ENCODE assay signal across 8 cellular contexts in genomic region chr1:161068306-161069200, GRCh38. TPM values are rescaled to one million over a fixed set of nuclear protein-coding genes. Genes with fewer than 3 reads are reported as not detected.
DNase-seq lines count a peak whose midpoint lies in the region; ATAC-seq, FAIRE-seq and TF ChIP-seq lines count a peak whose summit lies in the region.

No MANE protein-coding gene starts in this region.

- TF ChIP-seq CTCF in upper lobe of right lung (IDR thresholded peaks at IDR 0.05), result no peak
- no peak for TF ChIP-seq CTCF in PC-9 (conservative IDR thresholded peaks at IDR 0.05)

- CTCF ChIA-PET in PC-9 (lab: Charles Lee), result interaction anchor here (0.6 to 0.9 kb wide), 3 partner anchors 27 to 71 kb away, joined by 3 read pairs; no protein-coding TSS in a partner anchor

- intact Hi-C loops in posterior vena cava (cut with DNase I), result no loop called here
- intact Hi-C loops in upper lobe of right lung (cut with DNase I), result no loop called here
- intact Hi-C loops in PC-9 (cut with micrococcal nuclease; ENCODE audit: unreplicated experiment), result no loop called here

- H3K27me3 ChIP-seq in effector memory CD4-positive, alpha-beta T cell (replicated peaks; ENCODE audit: control insufficient read depth, insufficient read depth, low read length, poor library complexity, severe bottlenecking), result no peaks in the 10 kb centered on the region
- H3K27me3 ChIP-seq in upper lobe of right lung (no peaks in the 10 kb centered on the region), PC-9 (ENCODE audit: insufficient read depth, low read depth) (no peaks in the 10 kb centered on the region)

- H3K4me2 ChIP-seq in PC-9, result no peak overlapping the region

- ATAC-seq in HG03378 (IDR thresholded peaks at IDR 0.05; ENCODE audit: unreplicated experiment) (peak; percentile 47), upper lobe of right lung (peak; percentile 85)

- no peaks in the 10 kb centered on the region for H3K9me2 ChIP-seq in PC-9 (ENCODE audit: insufficient read depth)

- DNase-seq in GM19239 (ENCODE audit: insufficient read length, low spot score) (peak; percentile 81), posterior vena cava (ENCODE audit: low spot score) (peak; percentile 91), upper lobe of right lung (peak; percentile 82), PC-9 (no peak), cortex of kidney (lab: John Stamatoyannopoulos, UW) (no peak)
- peak; percentile 67 for DNase-seq in activated CD4-positive, alpha-beta T cell treated with anti-CD3 and anti-CD28 coated beads for 1 hour
- peak; percentile 77 to 80 (median 79) for DNase-seq in effector memory CD4-positive, alpha-beta T cell

- no peak overlapping the region for H2AFZ ChIP-seq in PC-9

- no TSS peak for BruUV-seq in PC-9 (replicated peaks; lab: Mats Ljungman, UMichigan)

- H3K36me3 ChIP-seq in effector memory CD4-positive, alpha-beta T cell (ENCODE audit: control insufficient read depth, insufficient read depth, low read length), result peaks cover 4% of the 10 kb centered on the region
- H3K36me3 ChIP-seq in upper lobe of right lung (no peaks in the 10 kb centered on the region), PC-9 (ENCODE audit: low read depth) (no peaks in the 10 kb centered on the region)

- H3K27ac ChIP-seq in effector memory CD4-positive, alpha-beta T cell (ENCODE audit: insufficient read depth, low read length, poor library complexity, severe bottlenecking), result peak overlapping the region; percentile 94
- H3K27ac ChIP-seq in upper lobe of right lung (peak overlapping the region; percentile 84), PC-9 (no peak overlapping the region)

- H3K79me2 ChIP-seq in PC-9 (ENCODE audit: low read depth), result no peaks in the 10 kb centered on the region

- H3K4me1 ChIP-seq in effector memory CD4-positive, alpha-beta T cell (ENCODE audit: control insufficient read depth, insufficient read depth, low read length, poor library complexity, severe bottlenecking), result peaks cover 59% of the 10 kb centered on the region
- H3K4me1 ChIP-seq in upper lobe of right lung (no peaks in the 10 kb centered on the region), PC-9 (replicated peaks; ENCODE audit: insufficient read depth) (no peaks in the 10 kb centered on the region)

- H3F3A ChIP-seq in PC-9 (ENCODE audit: insufficient read depth, low read depth), result no peaks in the 10 kb centered on the region; the same call in none of the 2 replicates

- POLR2A ChIA-PET in PC-9 (lab: Charles Lee; ENCODE audit: unreplicated experiment), result no interaction called here

- no peaks in the 10 kb centered on the region for H3K9me3 ChIP-seq in effector memory CD4-positive, alpha-beta T cell (ENCODE audit: control insufficient read depth, low read length)
- H3K9me3 ChIP-seq in upper lobe of right lung (no peaks in the 10 kb centered on the region), PC-9 (ENCODE audit: insufficient read depth, low read depth) (no peaks in the 10 kb centered on the region)

- H4K20me1 ChIP-seq in PC-9 (ENCODE audit: insufficient read depth), result no peaks in the 10 kb centered on the region

- peak; percentile 99 for FAIRE-seq in GM19239 (lab: Jason Lieb, UNC)

- peak overlapping the region; percentile 89 for H3K4me3 ChIP-seq in effector memory CD4-positive, alpha-beta T cell (ENCODE audit: insufficient read depth, low read depth, low read length, poor library complexity, severe bottlenecking)
- H3K4me3 ChIP-seq in upper lobe of right lung (peak overlapping the region; percentile 54), PC-9 (no peak overlapping the region)

RNA-seq across cellular contexts. Expression of gene ARHGAP30, which starts 1.1 kb away (rescaled TPM):
- total RNA-seq in posterior vena cava (10 to 100 TPM; 10.5 to 15.2 TPM), upper lobe of right lung (38.0 TPM), PC-9 (2021) (0.46 and 0.65 TPM in 2 replicates)

RNA-seq across cellular contexts. Expression of gene NECTIN4, which starts 20.8 kb away (rescaled TPM):
- total RNA-seq in posterior vena cava (under 1 TPM in 1 of 2 donors, not detected in 1; 0.19 TPM), upper lobe of right lung (5.4 TPM), PC-9 (2021) (8.8 and 9.0 TPM in 2 replicates)

RNA-seq across cellular contexts. Expression of gene USF1, which starts 22.8 kb away (rescaled TPM):
- 10 to 100 TPM; 33.5 to 40.0 TPM for total RNA-seq in posterior vena cava
- total RNA-seq in upper lobe of right lung, result 67.6 TPM
- 34.8 and 43.2 TPM in 2 replicates for total RNA-seq in PC-9 (2021)

RNA-seq across cellular contexts. Expression of gene KLHDC9, which starts 29.6 kb away (rescaled TPM):
- total RNA-seq in posterior vena cava, result 1 to 10 TPM; 2.4 to 4.2 TPM
- 3.2 TPM for total RNA-seq in upper lobe of right lung
- 5.6 and 7.4 TPM in 2 replicates for total RNA-seq in PC-9 (2021)

RNA-seq across cellular contexts. Expression of gene TSTD1, which starts 29.8 kb away (rescaled TPM):
- 10 to 100 TPM in 1 of 2 donors, 1 to 10 TPM in 1; 4.5 to 12.5 TPM for total RNA-seq in posterior vena cava
- total RNA-seq in upper lobe of right lung, result 50.6 TPM
- 51.4 and 70.8 TPM in 2 replicates for total RNA-seq in PC-9 (2021)

Comparison
In these comparisons a context has a peak if more than half of its experiments do, and no peak if none do; other contexts are left out.
1. DNase-seq: peak in GM19239 (single experiment), activated CD4-positive, alpha-beta T cell treated with anti-CD3 and anti-CD28 coated beads for 1 hour (single experiment), effector memory CD4-positive, alpha-beta T cell (3 of 3), posterior vena cava (single experiment) and upper lobe of right lung (single experiment); none in PC-9 (0 of 2) and cortex of kidney (single experiment).